2 cellular contexts compared by ENCODE assay signal in genomic region chr11:13668957-13669521, GRCh38.
TF ChIP-seq lines count a peak whose summit lies in the region.

No MANE protein-coding gene starts in this region.

TF ChIP-seq in liver, 16 proteins besides CTCF, POLR2A, EP300 and RAD21 (continued from another document):
- TF ChIP-seq REST (IDR thresholded peaks at IDR 0.05) = no peak
- TF ChIP-seq FOXA1 (IDR thresholded peaks at IDR 0.05) = no peak
- no peak for TF ChIP-seq GABPA (IDR thresholded peaks at IDR 0.05 in 1 of 2, conservative IDR thresholded peaks at IDR 0.05 in 1 of 2)
- TF ChIP-seq YY1 (IDR thresholded peaks at IDR 0.05) = no peak
- no peak for TF ChIP-seq JUND (IDR thresholded peaks at IDR 0.05)
- TF ChIP-seq EGR1 (IDR thresholded peaks at IDR 0.05; ENCODE audit: low read depth in 2 of 2) = no peak
- TF ChIP-seq TAF1 (conservative IDR thresholded peaks at IDR 0.05) = no peak
- TF ChIP-seq, protein P1, sequence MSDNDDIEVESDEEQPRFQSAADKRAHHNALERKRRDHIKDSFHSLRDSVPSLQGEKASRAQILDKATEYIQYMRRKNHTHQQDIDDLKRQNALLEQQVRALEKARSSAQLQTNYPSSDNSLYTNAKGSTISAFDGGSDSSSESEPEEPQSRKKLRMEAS (IDR thresholded peaks at IDR 0.05) = no peak
- no peak for TF ChIP-seq NR2F2 (IDR thresholded peaks at IDR 0.05)
- TF ChIP-seq, protein P2, sequence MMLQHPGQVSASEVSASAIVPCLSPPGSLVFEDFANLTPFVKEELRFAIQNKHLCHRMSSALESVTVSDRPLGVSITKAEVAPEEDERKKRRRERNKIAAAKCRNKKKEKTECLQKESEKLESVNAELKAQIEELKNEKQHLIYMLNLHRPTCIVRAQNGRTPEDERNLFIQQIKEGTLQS (IDR thresholded peaks at IDR 0.05) = no peak
- no peak for TF ChIP-seq SP1 (IDR thresholded peaks at IDR 0.05)

TF ChIP-seq in HepG2, 621 proteins besides CTCF, POLR2A, EP300 and RAD21 (continued from another document):
- no peak for TF ChIP-seq GFI1 (CRISPR knock-in tag; IDR thresholded peaks at IDR 0.05; ENCODE audit: borderline replicate concordance)
- TF ChIP-seq JARID2 (CRISPR knock-in tag; IDR thresholded peaks at IDR 0.05; ENCODE audit: insufficient replicate concordance) = no peak
- TF ChIP-seq RCOR2 (CRISPR knock-in tag; IDR thresholded peaks at IDR 0.05) = no peak
- no peak for TF ChIP-seq ZNF124 (CRISPR knock-in tag; IDR thresholded peaks at IDR 0.05)
- no peak for TF ChIP-seq FOXO1 (CRISPR knock-in tag; IDR thresholded peaks at IDR 0.05)
- TF ChIP-seq RFXANK (CRISPR knock-in tag; IDR thresholded peaks at IDR 0.05) = no peak
- no peak for TF ChIP-seq HOXA5 (CRISPR knock-in tag; IDR thresholded peaks at IDR 0.05)
- TF ChIP-seq, protein P1 (IDR thresholded peaks at IDR 0.05) = no peak
- TF ChIP-seq ZNF180 (CRISPR knock-in tag; IDR thresholded peaks at IDR 0.05; ENCODE audit: borderline replicate concordance, low read depth) = no peak
- no peak for TF ChIP-seq ERF (CRISPR knock-in tag; IDR thresholded peaks at IDR 0.05)
- TF ChIP-seq SIN3B (IDR thresholded peaks at IDR 0.05; ENCODE audit: low read length) = no peak
TF ChIP-seq in HepG2: peak in this region for 0.
